Comparison of ENCODE assay signal across 8 cellular contexts in genomic region chr13:102596147-102597028, GRCh38. TPM values are rescaled to one million over a fixed set of nuclear protein-coding genes. Genes with fewer than 3 reads are reported as not detected.
DNase-seq lines count a peak whose midpoint lies in the region; ATAC-seq, FAIRE-seq and TF ChIP-seq lines count a peak whose summit lies in the region.

Gene TPP2, plus strand, starts transcription at chr13:102596986. Its CDS starts 53 bp downstream, at chr13:102597039.

- H3K27ac ChIP-seq in small intestine (ENCODE audit: low read depth in 1 of 2, low read length in 1 of 2), result peak within 1 kb of the TSS; percentile 89 to 98

- H3K4me1 ChIP-seq in small intestine (ENCODE audit: control insufficient read depth in 2 of 2, insufficient read depth in 1 of 2, low read depth in 1 of 2, low read length in 1 of 2), result peaks cover 2 to 12% of the 10 kb centered on the region in 2 donors

- 1% methylated on average over 40 to 53 of the region's 53 CpGs for WGBS in small intestine, 3 donors

- H3K9me3 ChIP-seq in small intestine (ENCODE audit: control insufficient read depth, low read depth), result no peaks in the 10 kb centered on the region

- H3K27me3 ChIP-seq in bronchial epithelial cell (ENCODE audit: control insufficient read depth, insufficient read depth, low read length) (no peaks in the 10 kb centered on the region), small intestine (ENCODE audit: control insufficient read depth in 2 of 2, insufficient read depth in 2 of 2, low read length in 2 of 2) (no peaks in the 10 kb centered on the region)

- ATAC-seq in GM18907 (IDR thresholded peaks at IDR 0.05; ENCODE audit: unreplicated experiment), result peak; percentile 86
- peak; percentile 82 for ATAC-seq in HG03159 (IDR thresholded peaks at IDR 0.05; ENCODE audit: unreplicated experiment)

- FAIRE-seq in bronchial epithelial cell (lab: Jason Lieb, UNC) (no peak), small intestine (lab: Jason Lieb, UNC) (no peak)

- CTCF ChIA-PET in AG04449 (lab: Yijun Ruan, JAX), result interaction anchor here (1.2 to 3.3 kb wide), 5 partner anchors 10 to 251 kb away, joined by 3 to 20 read pairs (median 16); partner anchors contain the start of gene ERCC5

- H3K4me3 ChIP-seq in AG04449 (ENCODE audit: low read depth, low read length) (peak within 1 kb of the TSS; percentile 96), WI38 (ENCODE audit: low read depth, low read length) (peak within 1 kb of the TSS; percentile 95), bronchial epithelial cell (ENCODE audit: low read depth, low read length) (peak within 1 kb of the TSS; percentile 76), small intestine (ENCODE audit: low read depth in 1 of 2, low read length in 2 of 2) (peak within 1 kb of the TSS; percentile 92 to 99)

- POLR2A ChIA-PET in AG04449 (lab: Yijun Ruan, JAX), result interaction anchor here (0.6 to 1.6 kb wide), 6 partner anchors 27 to 279 kb away, joined by 3 to 11 read pairs (median 4); partner anchors contain the start of genes ERCC5 and TEX30

- no peak for TF ChIP-seq CTCF in AG04449 (IDR thresholded peaks at IDR 0.05; ENCODE audit: insufficient read depth, low read length, missing control alignments)
- TF ChIP-seq CTCF in WI38 (IDR thresholded peaks at IDR 0.05; ENCODE audit: low read depth, low read length), result no peak
- no peak for TF ChIP-seq CTCF in bronchial epithelial cell (IDR thresholded peaks at IDR 0.05; ENCODE audit: insufficient read depth, low read length, severe bottlenecking)

- H3K36me3 ChIP-seq in bronchial epithelial cell (ENCODE audit: control insufficient read depth, insufficient read depth, low read length) (no peaks in the 10 kb centered on the region), small intestine (ENCODE audit: control insufficient read depth in 2 of 2, insufficient read depth in 2 of 2, low read length in 2 of 2) (no peaks in the 10 kb centered on the region)

- DNase-seq in AG04449 (ENCODE audit: low read depth, low spot score) (peak; percentile 83), NCI-H2227 treated with DMSO at 0.1 percent for 48 hours (lab: John Stamatoyannopoulos, UW) (peak; percentile 87), bronchial epithelial cell (ENCODE audit: low read depth) (peak; percentile 90), iPS-NIHi11 (ENCODE audit: low spot score) (peak; percentile 98), small intestine (peak; percentile 98)

RNA-seq across cellular contexts. Expression of gene TPP2, which starts in this region (rescaled TPM):
- total RNA-seq in bronchial epithelial cell, result 22.4 and 25.5 TPM in 2 replicates
- polyA plus RNA-seq in small intestine, result 10 to 100 TPM; 10.5 to 17.9 (median 13.0) TPM

Comparison
In these comparisons a context has a peak if more than half of its experiments do, and no peak if none do; other contexts are left out.
1. Peak in every context shown above with its lines: DNase-seq, ATAC-seq, H3K4me3 ChIP-seq and H3K27ac ChIP-seq.